In genomic region chr7:127585044-127585953, GRCh38 we compare ENCODE assay signal across 8 cellular contexts. TPM values are rescaled to one million over a fixed set of nuclear protein-coding genes. Genes with fewer than 3 reads are reported as not detected.
DNase-seq lines count a peak whose midpoint lies in the region; ATAC-seq and TF ChIP-seq lines count a peak whose summit lies in the region.

Gene GCC1 (minus strand): TSS chr7:127585596. CDS start chr7:127585182, 414 bp downstream.

- 2% methylated on average over 76 to 78 of the region's 78 CpGs for WGBS in heart right ventricle, 2 donors
- 3% methylated on average over 62 of the region's 78 CpGs for WGBS in prostate gland

- no peaks in the 10 kb centered on the region for H3K9me3 ChIP-seq in heart right ventricle
- no peaks in the 10 kb centered on the region for H3K9me3 ChIP-seq in prostate gland

- ATAC-seq in HG02763 (IDR thresholded peaks at IDR 0.05; ENCODE audit: unreplicated experiment) (peak; percentile 76), heart right ventricle (peak; percentile 85 to 93 (median 90))

- in situ Hi-C loops in GM13976 (cut with MboI; ENCODE audit: low sequenced_read_pairs, unreplicated experiment) = no loop called here

- peak within 1 kb of the TSS; percentile 55 to 95 (median 85) for H3K27ac ChIP-seq in heart right ventricle
- H3K27ac ChIP-seq in prostate gland = peak within 1 kb of the TSS; percentile 84 to 90

- H3K4me1 ChIP-seq in heart right ventricle (peaks cover 19 to 80% (median 67%) of the 10 kb centered on the region in 9 donors), prostate gland (replicated peaks) (peaks cover 18% of the 10 kb centered on the region)

- intact Hi-C loops in T-helper 1 cell treated with Interleukin-12 subunit alpha and Interleukin-12 subunit beta and Interleukin-4 antibody, amounts not matched to agents 30 ng/mL and 1 ng/mL, for 36 hours (cut with micrococcal nuclease) = loop anchor here (1.0 to 10.0 kb wide), 12 partner anchors 67 to 1470 kb away; partner anchors contain the start of genes ATP6V1F, GRM8, IMPDH1 and SND1
- intact Hi-C loops in heart right ventricle (cut with DNase I) = loop anchor here (5.0 to 10.0 kb wide), 4 partner anchors 67 to 630 kb away; partner anchors contain the start of genes SND1 (in 6 of the 10) and ZNF800 (in 5 of the 10)
- intact Hi-C loops in prostate gland (cut with DNase I) = loop anchor here (5.0 to 10.0 kb wide), 2 partner anchors 193 to 450 kb away; partner anchors contain the start of genes LRRC4 and ZNF800

- TF ChIP-seq POLR2A in prostate gland (IDR thresholded peaks at IDR 0.05) = peak; percentile 85

- H3K4me3 ChIP-seq in heart right ventricle = peak within 1 kb of the TSS; percentile 74 to 97 (median 86)
- peak within 1 kb of the TSS; percentile 73 to 88 for H3K4me3 ChIP-seq in prostate gland

- H3K27me3 ChIP-seq in heart right ventricle (no peaks in the 10 kb centered on the region), prostate gland (replicated peaks; ENCODE audit: insufficient read depth) (no peaks in the 10 kb centered on the region)

- peaks cover 0 to 39% (median 17%) of the 10 kb centered on the region in 9 donors for H3K36me3 ChIP-seq in heart right ventricle
- H3K36me3 ChIP-seq in prostate gland = peaks cover 0 to 8% of the 10 kb centered on the region in 2 donors

- no peak for TF ChIP-seq CTCF in GM13976 (IDR thresholded peaks at IDR 0.05; ENCODE audit: borderline replicate concordance, control extremely low read depth, extremely low read depth, insufficient read depth, missing control alignments)
- no peak for TF ChIP-seq CTCF in heart right ventricle (IDR thresholded peaks at IDR 0.05)
- TF ChIP-seq CTCF in prostate gland (IDR thresholded peaks at IDR 0.05) = no peak

- DNase-seq in GM13976 (ENCODE audit: low spot score) (peak; percentile 95), NCI-H1417 (lab: John Stamatoyannopoulos, UW) (peak; percentile 92 to 96 (median 94)), amniotic epithelial cell (ENCODE audit: low read depth) (peak; percentile 75), heart right ventricle (peak; percentile 93 to 95), prostate gland (ENCODE audit: low spot score) (peak; percentile 89), ureter (ENCODE audit: low spot score) (peak; percentile 94)

RNA-seq across cellular contexts. Expression of gene GCC1, which starts in this region (rescaled TPM):
- 19.8 and 20.7 TPM in 2 replicates for total RNA-seq in T-helper 1 cell treated with Interleukin-12 subunit alpha and Interleukin-12 subunit beta and Interleukin-4 antibody, amounts not matched to agents 30 ng/mL and 1 ng/mL, for 36 hours
- total RNA-seq in heart right ventricle (1 to 10 TPM; 5.7 to 8.9 (median 7.1) TPM), prostate gland (10 to 100 TPM; 22.5 to 32.3 TPM), ureter (15.7 TPM)
- 1 to 10 TPM; 1.8 to 5.3 TPM for polyA plus RNA-seq in heart right ventricle

Comparison
In these comparisons a context has a peak if more than half of its experiments do, and no peak if none do; other contexts are left out.
1. Peak in every context shown above with its lines: DNase-seq, ATAC-seq, H3K4me3 ChIP-seq and H3K27ac ChIP-seq.